11 cellular contexts compared by ENCODE assay signal in genomic region chr18:77072566-77072965, GRCh38.
A peak's percentile ranks its signal among the peaks of the same experiment; 100 is the strongest.
DNase-seq lines count a peak whose midpoint lies in the region; ATAC-seq and TF ChIP-seq lines count a peak whose summit lies in the region.
"Had no signal": no experiment of that assay in that cellular context is flagged by ENCODE, and none has a peak within 500 bp of the region (broad histone marks: within the 10 kb centered on the region; RNA-seq: fewer than 3 reads in every experiment).

No MANE protein-coding gene starts in this region.

- DNase-seq in activated CD8-positive, alpha-beta T cell treated with anti-CD3 and anti-CD28 coated beads, Interleukin-2, amount 10 ng/mL, durations not matched to agents 7 days and 5 days, result no peak
- DNase-seq in activated CD8-positive, alpha-beta T cell treated with anti-CD3 and anti-CD28 coated beads for 36 hours, result no peak
- DNase-seq in ascending aorta (ENCODE audit: low spot score in 2 of 2) (peak in 1 of 2 donors; percentile 59), mesothelial cell of epicardium (ENCODE audit: low spot score in 2 of 2, unreplicated experiment in 2 of 2) (no peak), NOMO-1 treated with DMSO at 0.1 percent for 48 hours (lab: John Stamatoyannopoulos, UW; ENCODE audit: unreplicated experiment) (no peak)
- DNase-seq: DMS79, naive B cell had no signal

- 96% methylated on average over 7 of the region's 7 CpGs for WGBS in thymus

- no peak overlapping the region for H3K4me3 Mint-ChIP-seq in activated CD8-positive, alpha-beta T cell treated with anti-CD3 and anti-CD28 coated beads, Interleukin-2, amount 10 ng/mL, durations not matched to agents 7 days and 5 days
- no peak overlapping the region for H3K4me3 Mint-ChIP-seq in activated CD8-positive, alpha-beta T cell treated with anti-CD3 and anti-CD28 coated beads for 36 hours
- H3K4me3 Mint-ChIP-seq in mesothelial cell of epicardium, result no peak overlapping the region
- H3K4me3 Mint-ChIP-seq: naive B cell had no signal

- no peak for ATAC-seq in activated CD8-positive, alpha-beta T cell treated with anti-CD3 and anti-CD28 coated beads, Interleukin-2, amount 10 ng/mL, durations not matched to agents 7 days and 5 days
- no peak for ATAC-seq in activated CD8-positive, alpha-beta T cell treated with anti-CD3 and anti-CD28 coated beads for 36 hours
- ATAC-seq in GM18502 (IDR thresholded peaks at IDR 0.05; ENCODE audit: poor library complexity, unreplicated experiment) (no peak), GM19324 (IDR thresholded peaks at IDR 0.05; ENCODE audit: low FRiP score, unreplicated experiment) (no peak)
- ATAC-seq: K562 had no signal

- H3K4me1 ChIP-seq in ascending aorta, result peaks cover 0 to 31% of the 10 kb centered on the region in 2 donors
- H3K4me1 ChIP-seq in thymus (ENCODE audit: control insufficient read depth, insufficient read depth, low read length), result peaks cover 11% of the 10 kb centered on the region

- peak overlapping the region; percentile 72 for H3K27ac Mint-ChIP-seq in activated CD8-positive, alpha-beta T cell treated with anti-CD3 and anti-CD28 coated beads, Interleukin-2, amount 10 ng/mL, durations not matched to agents 7 days and 5 days
- no peak overlapping the region for H3K27ac Mint-ChIP-seq in activated CD8-positive, alpha-beta T cell treated with anti-CD3 and anti-CD28 coated beads for 36 hours
- peak overlapping the region; percentile 98 for H3K27ac Mint-ChIP-seq in mesothelial cell of epicardium

- H3K4me3 ChIP-seq in ascending aorta, result no peak overlapping the region
- H3K4me3 ChIP-seq in thymus (ENCODE audit: low read length), result no peak overlapping the region
- H3K4me3 ChIP-seq: K562 had no signal

- H3K9me3 Mint-ChIP-seq in activated CD8-positive, alpha-beta T cell treated with anti-CD3 and anti-CD28 coated beads, Interleukin-2, amount 10 ng/mL, durations not matched to agents 7 days and 5 days (ENCODE audit: insufficient read depth), result no peaks in the 10 kb centered on the region
- H3K9me3 Mint-ChIP-seq in activated CD8-positive, alpha-beta T cell treated with anti-CD3 and anti-CD28 coated beads for 36 hours, result no peaks in the 10 kb centered on the region
- H3K9me3 Mint-ChIP-seq in mesothelial cell of epicardium, result no peaks in the 10 kb centered on the region
- H3K9me3 Mint-ChIP-seq: naive B cell had no signal

- H3K36me3 ChIP-seq in ascending aorta, result no peaks in the 10 kb centered on the region
- H3K36me3 ChIP-seq in thymus (ENCODE audit: control insufficient read depth, insufficient read depth), result no peaks in the 10 kb centered on the region

- H3K27me3 ChIP-seq in ascending aorta (no peaks in the 10 kb centered on the region), thymus (ENCODE audit: control insufficient read depth, insufficient read depth) (no peaks in the 10 kb centered on the region)

- H3K27ac ChIP-seq in ascending aorta, result peak overlapping the region; percentile 68
- peak overlapping the region; percentile 8 for H3K27ac ChIP-seq in thymus (ENCODE audit: low read depth)

- peaks cover 89% of the 10 kb centered on the region for H3K4me1 Mint-ChIP-seq in activated CD8-positive, alpha-beta T cell treated with anti-CD3 and anti-CD28 coated beads, Interleukin-2, amount 10 ng/mL, durations not matched to agents 7 days and 5 days (ENCODE audit: low read depth)
- H3K4me1 Mint-ChIP-seq in activated CD8-positive, alpha-beta T cell treated with anti-CD3 and anti-CD28 coated beads for 36 hours (ENCODE audit: low read depth), result peaks cover 88% of the 10 kb centered on the region
- peaks cover 41% of the 10 kb centered on the region for H3K4me1 Mint-ChIP-seq in mesothelial cell of epicardium

- intact Hi-C loops in activated CD8-positive, alpha-beta T cell treated with anti-CD3 and anti-CD28 coated beads for 36 hours (cut with micrococcal nuclease), result no loop called here
- intact Hi-C loops in ascending aorta (cut with DNase I), result loop anchor here (2.0 kb wide), 1 partner anchor 14 kb away; no protein-coding TSS in a partner anchor

- TF ChIP-seq CTCF in activated CD8-positive, alpha-beta T cell treated with anti-CD3 and anti-CD28 coated beads for 36 hours (IDR thresholded peaks at IDR 0.05), result no peak
- no peak for TF ChIP-seq CTCF in ascending aorta (IDR thresholded peaks at IDR 0.05)
- no peak for TF ChIP-seq CTCF in mesothelial cell of epicardium (IDR thresholded peaks at IDR 0.05; ENCODE audit: unreplicated experiment)

- H3K36me3 Mint-ChIP-seq in activated CD8-positive, alpha-beta T cell treated with anti-CD3 and anti-CD28 coated beads, Interleukin-2, amount 10 ng/mL, durations not matched to agents 7 days and 5 days (ENCODE audit: low read depth), result peaks cover 81% of the 10 kb centered on the region
- peaks cover 26% of the 10 kb centered on the region for H3K36me3 Mint-ChIP-seq in activated CD8-positive, alpha-beta T cell treated with anti-CD3 and anti-CD28 coated beads for 36 hours (ENCODE audit: low read depth)
- peaks cover 1% of the 10 kb centered on the region for H3K36me3 Mint-ChIP-seq in mesothelial cell of epicardium

- POLR2A ChIA-PET in activated CD8-positive, alpha-beta T cell treated with anti-CD3 and anti-CD28 coated beads, Interleukin-2, amount 10 ng/mL, durations not matched to agents 7 days and 5 days (lab: Charles Lee), result interaction anchor here (1.3 kb wide), 1 partner anchor 10 kb away, joined by 4 read pairs; no protein-coding TSS in a partner anchor
- POLR2A ChIA-PET in activated CD8-positive, alpha-beta T cell treated with anti-CD3 and anti-CD28 coated beads for 36 hours (lab: Charles Lee), result interaction anchor here (1.1 to 3.1 kb wide), 3 partner anchors 24 to 51 kb away, joined by 4 to 9 read pairs (median 6); no protein-coding TSS in a partner anchor

- CTCF ChIA-PET in activated CD8-positive, alpha-beta T cell treated with anti-CD3 and anti-CD28 coated beads, Interleukin-2, amount 10 ng/mL, durations not matched to agents 7 days and 5 days (lab: Charles Lee), result interaction anchor here (1.1 to 5.0 kb wide), 3 partner anchors 17 to 61 kb away, joined by 3 to 15 read pairs (median 10); no protein-coding TSS in a partner anchor
- CTCF ChIA-PET in activated CD8-positive, alpha-beta T cell treated with anti-CD3 and anti-CD28 coated beads for 36 hours (lab: Charles Lee), result interaction anchor here (1.0 to 1.7 kb wide), 4 partner anchors 9 to 72 kb away, joined by 3 to 4 read pairs (median 4); no protein-coding TSS in a partner anchor

- H3K27me3 Mint-ChIP-seq in activated CD8-positive, alpha-beta T cell treated with anti-CD3 and anti-CD28 coated beads, Interleukin-2, amount 10 ng/mL, durations not matched to agents 7 days and 5 days (ENCODE audit: low read depth), result no peaks in the 10 kb centered on the region
- H3K27me3 Mint-ChIP-seq in activated CD8-positive, alpha-beta T cell treated with anti-CD3 and anti-CD28 coated beads for 36 hours, result no peaks in the 10 kb centered on the region
- no peaks in the 10 kb centered on the region for H3K27me3 Mint-ChIP-seq in mesothelial cell of epicardium (ENCODE audit: low read depth)
- H3K27me3 Mint-ChIP-seq: naive B cell had no signal

- H3K9me3 ChIP-seq in ascending aorta (no peaks in the 10 kb centered on the region), thymus (ENCODE audit: control insufficient read depth) (no peaks in the 10 kb centered on the region)
